In genomic region chr17:48478224-48479013, GRCh38 we compare ENCODE assay signal across 9 cellular contexts. TPM values are rescaled to one million over a fixed set of nuclear protein-coding genes. Genes with fewer than 3 reads are reported as not detected.
DNase-seq lines count a peak whose midpoint lies in the region; ATAC-seq and TF ChIP-seq lines count a peak whose summit lies in the region.
"Had no signal": no experiment of that assay in that cellular context is flagged by ENCODE, and none has a peak within 500 bp of the region (broad histone marks: within the 10 kb centered on the region; RNA-seq: fewer than 3 reads in every experiment).

No MANE protein-coding gene starts in this region.

- H3K23ac ChIP-seq in H9 (ENCODE audit: insufficient read length, low read depth, low read length): no peak overlapping the region

- H3K4me1 ChIP-seq in H9 (ENCODE audit: insufficient read depth, low read length): no peaks in the 10 kb centered on the region

- no peaks in the 10 kb centered on the region for H3K23me2 ChIP-seq in H9 (ENCODE audit: insufficient read length, low read depth, low read length, poor library complexity, severe bottlenecking)

- no peak overlapping the region for H3K4me3 Mint-ChIP-seq in activated CD4-positive, alpha-beta memory T cell treated with anti-CD3 and anti-CD28 coated beads for 36 hours
- H3K4me3 Mint-ChIP-seq in H9: no peak overlapping the region

- H3K79me1 ChIP-seq in H9 (ENCODE audit: insufficient read depth, low read depth, low read length, poor library complexity, severe bottlenecking): no peaks in the 10 kb centered on the region

- H2BK20ac ChIP-seq in H9 (ENCODE audit: low read depth, low read length, poor library complexity, severe bottlenecking): no peak overlapping the region

- H3K36me3 Mint-ChIP-seq in activated CD4-positive, alpha-beta memory T cell treated with anti-CD3 and anti-CD28 coated beads for 36 hours: no peaks in the 10 kb centered on the region
- no peaks in the 10 kb centered on the region for H3K36me3 Mint-ChIP-seq in H9 (ENCODE audit: insufficient read depth in 1 of 3, low read depth in 3 of 3)

- H3K4me2 ChIP-seq in H9 (ENCODE audit: insufficient read depth, insufficient read length, low read length): no peak overlapping the region

- no peaks in the 10 kb centered on the region for H4K20me1 ChIP-seq in H9 (ENCODE audit: control insufficient read depth, insufficient read depth, insufficient read length)

- no peak overlapping the region for H2BK120ac ChIP-seq in H9 (ENCODE audit: low read depth, low read length, poor library complexity, severe bottlenecking)

- H3K9me3 Mint-ChIP-seq in activated CD4-positive, alpha-beta memory T cell treated with anti-CD3 and anti-CD28 coated beads for 36 hours: no peaks in the 10 kb centered on the region
- no peaks in the 10 kb centered on the region for H3K9me3 Mint-ChIP-seq in H9

- no peak overlapping the region for H3K4ac ChIP-seq in H9 (ENCODE audit: low read depth, low read length)

- H4K5ac ChIP-seq in H9 (ENCODE audit: insufficient read length, low read depth, low read length): no peak overlapping the region

- intact Hi-C loops in activated CD4-positive, alpha-beta memory T cell treated with anti-CD3 and anti-CD28 coated beads for 36 hours (cut with micrococcal nuclease): no loop called here

- peak; percentile 8 for DNase-seq in stimulated activated naive CD4-positive, alpha-beta T cell treated with Interleukin-2 at 50 U/mL for 16 hours (lab: John Stamatoyannopoulos, UW)
- DNase-seq in stimulated activated naive CD4-positive, alpha-beta T cell (lab: John Stamatoyannopoulos, UW): no peak
- DNase-seq in activated CD4-positive, alpha-beta memory T cell treated with anti-CD3 and anti-CD28 coated beads for 36 hours: peak; percentile 50
- DNase-seq in H9: no peak
- DNase-seq in SW480 (ENCODE audit: low spot score): no peak
- DNase-seq in midbrain (lab: John Stamatoyannopoulos, UW): no peak
- DNase-seq in NCI-H446 treated with DMSO at 0.1 percent for 48 hours (lab: John Stamatoyannopoulos, UW): no peak

- H3K9me3 ChIP-seq in H9 (ENCODE audit: control insufficient read depth, low read depth, low read length): no peaks in the 10 kb centered on the region

- no peak overlapping the region for H4K91ac ChIP-seq in H9 (ENCODE audit: insufficient read length, low read depth, low read length)

- no peak overlapping the region for H3K14ac ChIP-seq in H9 (ENCODE audit: insufficient read depth, low read length)

- peaks cover 15% of the 10 kb centered on the region for H3K4me1 Mint-ChIP-seq in activated CD4-positive, alpha-beta memory T cell treated with anti-CD3 and anti-CD28 coated beads for 36 hours (ENCODE audit: low read depth)
- H3K4me1 Mint-ChIP-seq in H9: peaks cover 2 to 4% of the 10 kb centered on the region in 2 experiments; a peak in 3 of 4 replicates

- peak; percentile 81 for ATAC-seq in HG03045 (IDR thresholded peaks at IDR 0.05; ENCODE audit: unreplicated experiment)

- no peaks in the 10 kb centered on the region for H3K27me3 Mint-ChIP-seq in activated CD4-positive, alpha-beta memory T cell treated with anti-CD3 and anti-CD28 coated beads for 36 hours
- peaks cover 48% of the 10 kb centered on the region for H3K27me3 Mint-ChIP-seq in H9 (ENCODE audit: low read depth)

- no peak overlapping the region for H3K27ac ChIP-seq in H9 (ENCODE audit: insufficient read length, low read depth, low read length)

- H3K18ac ChIP-seq in H9 (ENCODE audit: insufficient read length, low read depth, low read length): no peak overlapping the region

- CTCF ChIA-PET in activated CD4-positive, alpha-beta memory T cell treated with anti-CD3 and anti-CD28 coated beads for 36 hours (lab: Charles Lee): interaction anchor here (1.0 to 3.6 kb wide), 3 partner anchors 10 to 127 kb away, joined by 3 to 15 read pairs (median 9); no protein-coding TSS in a partner anchor

- H3K27me3 ChIP-seq in H9 (ENCODE audit: insufficient read depth, low read length): no peaks in the 10 kb centered on the region

- POLR2A ChIA-PET in activated CD4-positive, alpha-beta memory T cell treated with anti-CD3 and anti-CD28 coated beads for 36 hours (lab: Charles Lee): no interaction called here

- H3K79me2 ChIP-seq in H9 (ENCODE audit: insufficient read depth, low read length): no peaks in the 10 kb centered on the region

- no peak overlapping the region for H3K56ac ChIP-seq in H9 (ENCODE audit: insufficient read length, low read depth, low read length)

- H4K8ac ChIP-seq in H9 (replicated peaks; ENCODE audit: insufficient read length, low read depth, low read length): no peak overlapping the region

- TF ChIP-seq CTCF in H9 (conservative IDR thresholded peaks at IDR 0.05): no peak

- no peak overlapping the region for H2BK15ac ChIP-seq in H9 (ENCODE audit: low read depth, low read length)

- H2BK5ac ChIP-seq in H9 (ENCODE audit: insufficient read length, low read length): no peak overlapping the region

- no peak overlapping the region for H2AFZ ChIP-seq in H9 (ENCODE audit: low read length)

- H2BK12ac ChIP-seq in H9 (ENCODE audit: insufficient read length, low read depth, low read length): no peak overlapping the region

- H3K27ac Mint-ChIP-seq in activated CD4-positive, alpha-beta memory T cell treated with anti-CD3 and anti-CD28 coated beads for 36 hours: no peak overlapping the region
- H3K27ac Mint-ChIP-seq in H9: no peak overlapping the region

- no peak overlapping the region for H3T11ph ChIP-seq in H9 (ENCODE audit: low read length)

- no peak overlapping the region for H2AK5ac ChIP-seq in H9 (ENCODE audit: insufficient read length, low read length)

- H3K9ac ChIP-seq in H9 (ENCODE audit: extremely low read depth, insufficient read length, low read length): no peak overlapping the region

- WGBS in H9 (ENCODE audit: extremely low coverage, insufficient read length, low lambda C conversion rate): 100% methylated on average over 1 of the region's 9 CpGs

RNA-seq across cellular contexts. Expression of gene SKAP1, which starts 48.4 kb away (rescaled TPM):
- 10 to 100 TPM; 71.7 to 77.6 TPM for total RNA-seq in activated CD4-positive, alpha-beta memory T cell treated with anti-CD3 and anti-CD28 coated beads for 36 hours
- not detected in 2 replicates for total RNA-seq in H9 (2021)
- total RNA-seq: myocyte had no signal

RNA-seq across cellular contexts. Expression of gene HOXB1, which starts 52.4 kb away (rescaled TPM):
- total RNA-seq in activated CD4-positive, alpha-beta memory T cell treated with anti-CD3 and anti-CD28 coated beads for 36 hours: not detected
- not detected in 2 replicates for total RNA-seq in H9 (2021)
- total RNA-seq: myocyte had no signal

Comparison
In these comparisons a context has a peak if more than half of its experiments do, and no peak if none do; other contexts are left out.
1. DNase-seq: peak in stimulated activated naive CD4-positive, alpha-beta T cell treated with Interleukin-2 at 50 U/mL for 16 hours (single experiment) and activated CD4-positive, alpha-beta memory T cell treated with anti-CD3 and anti-CD28 coated beads for 36 hours (single experiment); none in stimulated activated naive CD4-positive, alpha-beta T cell (0 of 6), H9 (single experiment), SW480 (single experiment), midbrain (single experiment) and NCI-H446 treated with DMSO at 0.1 percent for 48 hours (single experiment).
2. RNA of gene SKAP1, which starts 48.4 kb away (total RNA-seq): 71.7 to 77.6 TPM in activated CD4-positive, alpha-beta memory T cell treated with anti-CD3 and anti-CD28 coated beads for 36 hours; not detected in H9; every median in the first group is over 10 times any median in the second.